In genomic region chr11:19076744-19077589, GRCh38 we compare ENCODE assay signal across 8 cellular contexts. TPM values are rescaled to one million over a fixed set of nuclear protein-coding genes. Genes with fewer than 3 reads are reported as not detected.
DNase-seq lines count a peak whose midpoint lies in the region; ATAC-seq and TF ChIP-seq lines count a peak whose summit lies in the region.

No MANE protein-coding gene starts in this region.

- H3K9me3 ChIP-seq in H9 (ENCODE audit: control insufficient read depth, low read depth, low read length) (no peaks in the 10 kb centered on the region), left lung (no peaks in the 10 kb centered on the region)

- no peak overlapping the region for H3K56ac ChIP-seq in H9 (ENCODE audit: insufficient read length, low read depth, low read length)

- H2BK120ac ChIP-seq in H9 (ENCODE audit: low read depth, low read length, poor library complexity, severe bottlenecking), result no peak overlapping the region

- H3K4ac ChIP-seq in H9 (ENCODE audit: low read depth, low read length), result no peak overlapping the region

- H3K27me3 Mint-ChIP-seq in H9 (ENCODE audit: low read depth) (peaks cover 3% of the 10 kb centered on the region; the same call in 1 of the 2 replicates), WTC11 (ENCODE audit: low read depth) (no peaks in the 10 kb centered on the region)

- H2AK5ac ChIP-seq in H9 (ENCODE audit: insufficient read length, low read length), result no peak overlapping the region

- no peak overlapping the region for H4K8ac ChIP-seq in H9 (replicated peaks; ENCODE audit: insufficient read length, low read depth, low read length)

- no peak overlapping the region for H3K9ac ChIP-seq in H9 (ENCODE audit: extremely low read depth, insufficient read length, low read length)

- no peak overlapping the region for H4K91ac ChIP-seq in H9 (ENCODE audit: insufficient read length, low read depth, low read length)

- no peak overlapping the region for H4K5ac ChIP-seq in H9 (ENCODE audit: insufficient read length, low read depth, low read length)

- H3K9me3 Mint-ChIP-seq in H9 (no peaks in the 10 kb centered on the region; a peak in 1 of 5 replicates), WTC11 (no peaks in the 10 kb centered on the region)

- no peak overlapping the region for H3K4me3 ChIP-seq in left lung

- H3K4me1 Mint-ChIP-seq in H9 (peaks cover 21 to 30% of the 10 kb centered on the region in 2 experiments), WTC11 (peaks cover 26% of the 10 kb centered on the region)

- peak; percentile 56 for ATAC-seq in WTC11
- peak; percentile 87 for ATAC-seq in left lung
- ATAC-seq in HG02588 (IDR thresholded peaks at IDR 0.05; ENCODE audit: unreplicated experiment), result no peak

- H3K4me2 ChIP-seq in H9 (ENCODE audit: insufficient read depth, insufficient read length, low read length), result no peak overlapping the region

- H3T11ph ChIP-seq in H9 (ENCODE audit: low read length), result no peak overlapping the region

- H3K14ac ChIP-seq in H9 (ENCODE audit: insufficient read depth, low read length), result no peak overlapping the region

- WGBS in H9 (ENCODE audit: extremely low coverage, insufficient read length, low lambda C conversion rate), result no CpG with 5 or more reads among the region's 10 CpGs

- H3K27ac ChIP-seq in H9 (ENCODE audit: insufficient read length, low read depth, low read length), result no peak overlapping the region
- H3K27ac ChIP-seq in caudate nucleus (ENCODE audit: low read depth, low read length), result no peak overlapping the region
- H3K27ac ChIP-seq in left lung, result no peak overlapping the region

- no peaks in the 10 kb centered on the region for H4K20me1 ChIP-seq in H9 (ENCODE audit: control insufficient read depth, insufficient read depth, insufficient read length)

- peaks cover 7% of the 10 kb centered on the region; the same call in 1 of the 2 replicates for H3K4me1 ChIP-seq in H9 (ENCODE audit: insufficient read depth, low read length)
- H3K4me1 ChIP-seq in left lung, result no peaks in the 10 kb centered on the region

- H2BK5ac ChIP-seq in H9 (ENCODE audit: insufficient read length, low read length), result no peak overlapping the region

- TF ChIP-seq CTCF in H9 (conservative IDR thresholded peaks at IDR 0.05) (peak; percentile 96), WTC11 (IDR thresholded peaks at IDR 0.05) (peak; percentile 96), left lung (IDR thresholded peaks at IDR 0.05) (peak; percentile 96 to 99)

- H3K36me3 ChIP-seq in left lung, result no peaks in the 10 kb centered on the region

- CTCF ChIA-PET in WTC11 (lab: Charles Lee), result interaction anchor here (0.6 to 1.6 kb wide), 42 partner anchors 10 to 481 kb away, joined by 3 to 21 read pairs (median 4); partner anchors contain the start of genes E2F8, MRGPRX2 and ZDHHC13

- POLR2A ChIA-PET in WTC11 (lab: Charles Lee), result no interaction called here

- H3K36me3 Mint-ChIP-seq in H9 (ENCODE audit: insufficient read depth in 1 of 3, low read depth in 3 of 3) (no peaks in the 10 kb centered on the region), WTC11 (no peaks in the 10 kb centered on the region)

- no peak overlapping the region for H2BK15ac ChIP-seq in H9 (ENCODE audit: low read depth, low read length)

- H3K23me2 ChIP-seq in H9 (ENCODE audit: insufficient read length, low read depth, low read length, poor library complexity, severe bottlenecking), result no peaks in the 10 kb centered on the region

- DNase-seq in ELR (ENCODE audit: low read depth) (peak; percentile 62), H9 (peak; percentile 71), NCI-H1694 treated with DMSO at 0.1 percent for 48 hours (lab: John Stamatoyannopoulos, UW) (peak; percentile 17), WTC11 (ENCODE audit: low spot score) (peak; percentile 80), caudate nucleus (lab: John Stamatoyannopoulos, UW) (peak in 36 of 61 donors; percentile 0 to 61 (median 18)), left lung (peak in 1 of 2 donors; percentile 81)
- peak; percentile 17 to 40 (median 17) for DNase-seq in stimulated activated CD4-positive, alpha-beta T cell treated with anti-CD3 and anti-CD28 coated beads, TNF-alpha, amount 100 ng/mL, for 1 hour (ENCODE audit: low read depth in 3 of 3, low spot score in 1 of 3)

- no peak overlapping the region for H2AFZ ChIP-seq in H9 (ENCODE audit: low read length)

- H3K27me3 ChIP-seq in H9 (ENCODE audit: insufficient read depth, low read length) (no peaks in the 10 kb centered on the region), left lung (no peaks in the 10 kb centered on the region)

- H3K27ac Mint-ChIP-seq in H9, result no peak overlapping the region
- no peak overlapping the region for H3K27ac Mint-ChIP-seq in WTC11

- no peaks in the 10 kb centered on the region for H3K79me2 ChIP-seq in H9 (ENCODE audit: insufficient read depth, low read length)

- no peaks in the 10 kb centered on the region for H3K79me1 ChIP-seq in H9 (ENCODE audit: insufficient read depth, low read depth, low read length, poor library complexity, severe bottlenecking)

- H3K4me3 Mint-ChIP-seq in H9, result no peak overlapping the region
- no peak overlapping the region for H3K4me3 Mint-ChIP-seq in WTC11

- no peak overlapping the region for H3K23ac ChIP-seq in H9 (ENCODE audit: insufficient read length, low read depth, low read length)

- intact Hi-C loops in left lung (cut with DNase I), result loop anchor here in 1 of 2 donors (10.0 kb wide), 1 partner anchor 478 kb away; no protein-coding TSS in a partner anchor

- no peak overlapping the region for H2BK20ac ChIP-seq in H9 (ENCODE audit: low read depth, low read length, poor library complexity, severe bottlenecking)

- no peak overlapping the region for H3K18ac ChIP-seq in H9 (ENCODE audit: insufficient read length, low read depth, low read length)

- no peak overlapping the region for H2BK12ac ChIP-seq in H9 (ENCODE audit: insufficient read length, low read depth, low read length)

TF ChIP-seq in WTC11, 78 proteins besides CTCF, POLR2A, EP300 and RAD21:
- TF ChIP-seq SP1 (CRISPR knock-in tag; conservative IDR thresholded peaks at IDR 0.05) (no peak), ZNF671 (CRISPR knock-in tag; IDR thresholded peaks at IDR 0.05) (no peak), MYBL2 (CRISPR knock-in tag; IDR thresholded peaks at IDR 0.05) (no peak), GRHL2 (CRISPR knock-in tag; IDR thresholded peaks at IDR 0.05; ENCODE audit: insufficient replicate concordance, severe bottlenecking) (no peak), GABPB1 (CRISPR knock-in tag; IDR thresholded peaks at IDR 0.05) (no peak), RELA (CRISPR knock-in tag; IDR thresholded peaks at IDR 0.05; ENCODE audit: borderline replicate concordance) (no peak), E2F1 (CRISPR knock-in tag; IDR thresholded peaks at IDR 0.05) (no peak)
- TF ChIP-seq, protein P1, sequence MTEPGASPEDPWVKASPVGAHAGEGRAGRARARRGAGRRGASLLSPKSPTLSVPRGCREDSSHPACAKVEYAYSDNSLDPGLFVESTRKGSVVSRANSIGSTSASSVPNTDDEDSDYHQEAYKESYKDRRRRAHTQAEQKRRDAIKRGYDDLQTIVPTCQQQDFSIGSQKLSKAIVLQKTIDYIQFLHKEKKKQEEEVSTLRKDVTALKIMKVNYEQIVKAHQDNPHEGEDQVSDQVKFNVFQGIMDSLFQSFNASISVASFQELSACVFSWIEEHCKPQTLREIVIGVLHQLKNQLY (CRISPR knock-in tag; IDR thresholded peaks at IDR 0.05), result no peak
- TF ChIP-seq, protein P2, sequence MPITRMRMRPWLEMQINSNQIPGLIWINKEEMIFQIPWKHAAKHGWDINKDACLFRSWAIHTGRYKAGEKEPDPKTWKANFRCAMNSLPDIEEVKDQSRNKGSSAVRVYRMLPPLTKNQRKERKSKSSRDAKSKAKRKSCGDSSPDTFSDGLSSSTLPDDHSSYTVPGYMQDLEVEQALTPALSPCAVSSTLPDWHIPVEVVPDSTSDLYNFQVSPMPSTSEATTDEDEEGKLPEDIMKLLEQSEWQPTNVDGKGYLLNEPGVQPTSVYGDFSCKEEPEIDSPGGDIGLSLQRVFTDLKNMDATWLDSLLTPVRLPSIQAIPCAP (CRISPR knock-in tag; IDR thresholded peaks at IDR 0.05), result no peak

RNA-seq across cellular contexts. Expression of gene MRGPRX2, which starts 16.4 kb away (rescaled TPM):
- total RNA-seq in H9 (2021) (not detected in 2 replicates), WTC11 (2021) (not detected in 3 replicates), left lung (not detected)

RNA-seq across cellular contexts. Expression of gene ZDHHC13, which starts 40.0 kb away (rescaled TPM):
- total RNA-seq in H9 (2021) (20.9 and 21.1 TPM in 2 replicates), WTC11 (2021) (19.4 to 23.6 TPM (median 20.9 TPM) in 3 replicates), left lung (10 to 100 TPM; 13.7 to 14.0 TPM)
